14 cellular contexts compared by ENCODE assay signal in genomic region chr5:53877243-53877642, GRCh38.
DNase-seq lines count a peak whose midpoint lies in the region; ATAC-seq, FAIRE-seq and TF ChIP-seq lines count a peak whose summit lies in the region.
"Had no signal": no experiment of that assay in that cellular context is flagged by ENCODE, and none has a peak within 500 bp of the region (broad histone marks: within the 10 kb centered on the region; RNA-seq: fewer than 3 reads in every experiment).

No MANE protein-coding gene starts in this region.

- H3K79me2 ChIP-seq in HepG2 (ENCODE audit: insufficient read depth, low read length) = no peaks in the 10 kb centered on the region

- no peak overlapping the region for H2AFZ ChIP-seq in HepG2 (ENCODE audit: low read length)

- ATAC-seq in right lobe of liver (peak; percentile 31 to 80 (median 54)), HepG2 (no peak), GM18909 (IDR thresholded peaks at IDR 0.05; ENCODE audit: poor library complexity, unreplicated experiment) (no peak), HG03097 (IDR thresholded peaks at IDR 0.05; ENCODE audit: low FRiP score, unreplicated experiment) (no peak)
- ATAC-seq: stimulated activated naive B cell treated with anti-CD40 and anti-IgM and Interleukin-4, amounts not matched to agents 10 μg/mL and 1 μg/mL and 100 μg/mL, for 72 hours had no signal

- in situ Hi-C loops in HepG2 (cut with HindIII; ENCODE audit: extremely low pct_ligation_motif_present, low pct_unique_long_range_greater_than_20kb) = no loop called here

- intact Hi-C loops in right lobe of liver (cut with DNase I) = no loop called here
- intact Hi-C loops in HepG2 (cut with micrococcal nuclease; ENCODE audit: unreplicated experiment) = no loop called here

- no peaks in the 10 kb centered on the region for H4K20me1 ChIP-seq in HepG2 (ENCODE audit: insufficient read depth, low read length)

- H3K4me3 ChIP-seq in right lobe of liver (no peak overlapping the region), HepG2 (replicated peaks in 1 of 3; ENCODE audit: insufficient read depth in 1 of 3, low read depth in 2 of 3, low read length in 3 of 3) (no peak overlapping the region), adipocyte (ENCODE audit: low read length) (peak overlapping the region; percentile 62), fibroblast of villous mesenchyme (ENCODE audit: low read depth, low read length) (no peak overlapping the region)

- H3K9me3 ChIP-seq in right lobe of liver (no peaks in the 10 kb centered on the region), HepG2 (ENCODE audit: low read length) (no peaks in the 10 kb centered on the region), adipocyte (ENCODE audit: control insufficient read depth, low read length) (no peaks in the 10 kb centered on the region)

- no peak for TF ChIP-seq EP300 in HepG2 (IDR thresholded peaks at IDR 0.05; ENCODE audit: low read depth in 2 of 2, low read length in 2 of 2)
- TF ChIP-seq EP300 in HepG2 (CRISPR knock-in tag; IDR thresholded peaks at IDR 0.05; ENCODE audit: borderline replicate concordance) = no peak

- FAIRE-seq in HepG2 (lab: Jason Lieb, UNC) = no peak

- POLR2A ChIA-PET in HepG2 (lab: Yijun Ruan, JAX) = no interaction called here

- TF ChIP-seq POLR2A in right lobe of liver (IDR thresholded peaks at IDR 0.05) (no peak), HepG2 (IDR thresholded peaks at IDR 0.05; ENCODE audit: insufficient read depth in 1 of 2, low read depth in 2 of 2, low read length in 2 of 2) (no peak)

- TF ChIP-seq RAD21 in HepG2 (CRISPR knock-in tag; IDR thresholded peaks at IDR 0.05) = no peak

- H3K9ac ChIP-seq in HepG2 (ENCODE audit: insufficient read depth, low read depth, low read length) (no peak overlapping the region), adipocyte (ENCODE audit: low read length) (no peak overlapping the region)

- WGBS in right lobe of liver (ENCODE audit: insufficient coverage, low coverage, low lambda C conversion rate, missing lambda C conversion rate) = 15% methylated on average over 2 of the region's 2 CpGs
- WGBS in HepG2 (ENCODE audit: low lambda C conversion rate) = 67% methylated on average over 1 of the region's 2 CpGs

- no peak for DNase-seq in right lobe of liver
- no peak for DNase-seq in HepG2 (ENCODE audit: low spot score)
- peak; percentile 34 for DNase-seq in adipocyte (ENCODE audit: low read depth)
- peak; percentile 36 for DNase-seq in fibroblast of villous mesenchyme (ENCODE audit: low read depth)
- DNase-seq in occipital lobe (lab: John Stamatoyannopoulos, UW) = no peak
- no peak for DNase-seq in germinal center (ENCODE audit: low spot score)
- DNase-seq: activated T-cell treated with anti-CD3 and anti-CD28 coated beads for 4 hours; AML-193; NCI-H2081 treated with DMSO at 0.1 percent for 48 hours; stimulated activated naive B cell treated with anti-CD40 and anti-IgM and Interleukin-4, amounts not matched to agents 10 μg/mL and 1 μg/mL and 100 μg/mL, for 72 hours had no signal

- H3K4me2 ChIP-seq in HepG2 (ENCODE audit: low read depth, low read length) = no peak overlapping the region

- H3K27me3 ChIP-seq in right lobe of liver (no peaks in the 10 kb centered on the region), HepG2 (ENCODE audit: control insufficient read depth in 1 of 2, insufficient read depth in 2 of 2, low read length in 2 of 2) (no peaks in the 10 kb centered on the region), adipocyte (replicated peaks; ENCODE audit: control insufficient read depth, insufficient read depth, low read length) (no peaks in the 10 kb centered on the region)

- H3K27ac ChIP-seq in right lobe of liver (peak overlapping the region in 1 of 3 donors; percentile 8), HepG2 (ENCODE audit: extremely low read length, insufficient read depth, low read length) (no peak overlapping the region)
- H3K27ac ChIP-seq: epithelial cell of prostate, RWPE1 had no signal

- H3K4me1 ChIP-seq in right lobe of liver = peaks cover 0 to 9% (median 2%) of the 10 kb centered on the region in 4 donors
- H3K4me1 ChIP-seq in HepG2 (ENCODE audit: insufficient read depth, low read length) = peaks cover 24% of the 10 kb centered on the region
- peaks cover 11% of the 10 kb centered on the region for H3K4me1 ChIP-seq in adipocyte (ENCODE audit: control insufficient read depth, insufficient read depth, low read length)

- H3K36me3 ChIP-seq in right lobe of liver = no peaks in the 10 kb centered on the region
- H3K36me3 ChIP-seq in HepG2 (replicated peaks in 1 of 2; ENCODE audit: control insufficient read depth in 1 of 2, insufficient read depth in 2 of 2, low read length in 2 of 2) = no peaks in the 10 kb centered on the region
- no peaks in the 10 kb centered on the region for H3K36me3 ChIP-seq in adipocyte (ENCODE audit: control insufficient read depth, insufficient read depth, low read length, severe bottlenecking)

- CTCF ChIA-PET in HepG2 (lab: Yijun Ruan, JAX; ENCODE audit: low intra/inter-chr PET ratio, low total read pairs) = no interaction called here

- TF ChIP-seq CTCF in right lobe of liver (IDR thresholded peaks at IDR 0.05) (no peak), HepG2 (CRISPR knock-in tag; IDR thresholded peaks at IDR 0.05) (no peak), fibroblast of villous mesenchyme (IDR thresholded peaks at IDR 0.05; ENCODE audit: insufficient read depth, low read depth, low read length) (no peak)

- no TSS peak for BruUV-seq in HepG2 (replicated peaks; lab: Mats Ljungman, UMichigan)

TF ChIP-seq in HepG2, 621 proteins besides CTCF, POLR2A, EP300 and RAD21:
- TF ChIP-seq SNAPC5 (CRISPR knock-in tag; IDR thresholded peaks at IDR 0.05; ENCODE audit: borderline replicate concordance) = no peak
- TF ChIP-seq ZNF569 (CRISPR knock-in tag; IDR thresholded peaks at IDR 0.05; ENCODE audit: borderline replicate concordance) = no peak
- no peak for TF ChIP-seq BRD4 (CRISPR knock-in tag; IDR thresholded peaks at IDR 0.05)
- TF ChIP-seq KAT8 (CRISPR knock-in tag; IDR thresholded peaks at IDR 0.05) = no peak
- TF ChIP-seq, protein P1, sequence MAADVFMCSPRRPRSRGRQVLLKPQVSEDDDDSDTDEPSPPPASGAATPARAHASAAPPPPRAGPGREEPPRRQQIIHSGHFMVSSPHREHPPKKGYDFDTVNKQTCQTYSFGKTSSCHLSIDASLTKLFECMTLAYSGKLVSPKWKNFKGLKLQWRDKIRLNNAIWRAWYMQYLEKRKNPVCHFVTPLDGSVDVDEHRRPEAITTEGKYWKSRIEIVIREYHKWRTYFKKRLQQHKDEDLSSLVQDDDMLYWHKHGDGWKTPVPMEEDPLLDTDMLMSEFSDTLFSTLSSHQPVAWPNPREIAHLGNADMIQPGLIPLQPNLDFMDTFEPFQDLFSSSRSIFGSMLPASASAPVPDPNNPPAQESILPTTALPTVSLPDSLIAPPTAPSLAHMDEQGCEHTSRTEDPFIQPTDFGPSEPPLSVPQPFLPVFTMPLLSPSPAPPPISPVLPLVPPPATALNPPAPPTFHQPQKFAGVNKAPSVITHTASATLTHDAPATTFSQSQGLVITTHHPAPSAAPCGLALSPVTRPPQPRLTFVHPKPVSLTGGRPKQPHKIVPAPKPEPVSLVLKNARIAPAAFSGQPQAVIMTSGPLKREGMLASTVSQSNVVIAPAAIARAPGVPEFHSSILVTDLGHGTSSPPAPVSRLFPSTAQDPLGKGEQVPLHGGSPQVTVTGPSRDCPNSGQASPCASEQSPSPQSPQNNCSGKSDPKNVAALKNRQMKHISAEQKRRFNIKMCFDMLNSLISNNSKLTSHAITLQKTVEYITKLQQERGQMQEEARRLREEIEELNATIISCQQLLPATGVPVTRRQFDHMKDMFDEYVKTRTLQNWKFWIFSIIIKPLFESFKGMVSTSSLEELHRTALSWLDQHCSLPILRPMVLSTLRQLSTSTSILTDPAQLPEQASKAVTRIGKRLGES (CRISPR knock-in tag; IDR thresholded peaks at IDR 0.05; ENCODE audit: borderline replicate concordance) = no peak
- no peak for TF ChIP-seq DNMT1 (CRISPR knock-in tag; IDR thresholded peaks at IDR 0.05)
- TF ChIP-seq HOXA3 (CRISPR knock-in tag; IDR thresholded peaks at IDR 0.05) = no peak
- no peak for TF ChIP-seq SNRNP70 (IDR thresholded peaks at IDR 0.05; ENCODE audit: low read depth, low read length)
- TF ChIP-seq CCDC6 (CRISPR knock-in tag; IDR thresholded peaks at IDR 0.05) = no peak
- no peak for TF ChIP-seq KDM5B (CRISPR knock-in tag; IDR thresholded peaks at IDR 0.05; ENCODE audit: borderline replicate concordance)
- TF ChIP-seq RCOR2 (CRISPR knock-in tag; IDR thresholded peaks at IDR 0.05) = no peak
- TF ChIP-seq ZNF383 (CRISPR knock-in tag; IDR thresholded peaks at IDR 0.05; ENCODE audit: borderline replicate concordance) = no peak
- no peak for TF ChIP-seq MEIS1 (CRISPR knock-in tag; IDR thresholded peaks at IDR 0.05; ENCODE audit: borderline replicate concordance)
TF ChIP-seq in HepG2: peak in this region for 0.

Comparison
In these comparisons a context has a peak if more than half of its experiments do, and no peak if none do; other contexts are left out.
1. ATAC-seq: peak in right lobe of liver (4 of 4); none in HepG2 (single experiment), GM18909 (single experiment) and HG03097 (single experiment).
2. DNase-seq: peak in adipocyte (single experiment) and fibroblast of villous mesenchyme (single experiment); none in right lobe of liver (0 of 3), HepG2 (single experiment), occipital lobe (single experiment) and germinal center (single experiment).